1 cellular context compared by ENCODE assay signal in the genomic region with DNA sequence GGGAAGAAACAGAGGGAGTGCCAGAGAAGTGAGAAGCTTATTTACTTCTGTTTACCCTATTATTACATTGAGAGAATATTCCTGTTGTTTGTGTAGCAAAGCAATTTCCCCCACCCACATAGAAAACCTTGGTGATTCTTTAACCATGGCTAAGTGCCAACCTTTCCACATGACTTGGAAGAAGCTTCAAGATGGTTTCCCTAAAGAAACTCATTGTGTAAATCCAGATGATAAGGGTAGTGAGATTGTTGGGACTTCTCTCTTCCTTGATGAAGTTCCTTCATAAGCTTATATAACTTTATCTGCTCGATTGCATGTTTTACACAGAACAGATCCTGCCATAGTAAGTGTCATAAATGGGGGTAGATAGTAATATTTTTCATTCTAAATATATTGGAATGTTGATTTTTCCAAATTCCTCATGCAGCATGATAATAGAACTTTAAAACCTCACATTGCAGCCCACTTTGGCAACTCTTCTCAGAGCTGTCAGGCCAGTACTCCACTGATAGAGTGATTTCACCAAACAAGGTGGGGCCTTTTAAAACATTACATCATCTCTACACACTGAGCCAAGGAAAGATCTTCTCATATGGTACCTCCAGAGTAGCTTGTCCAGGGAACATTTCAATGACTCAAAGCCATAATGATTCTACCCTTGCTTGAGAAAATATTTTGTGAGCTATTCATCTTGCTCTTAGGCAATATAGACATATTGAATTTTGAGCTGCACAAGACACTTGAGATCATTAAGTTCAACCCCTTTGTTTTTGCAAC.
TF ChIP-seq lines count a peak whose summit lies in the region.

No MANE protein-coding gene starts in this region.

TF ChIP-seq in K562, 482 proteins besides CTCF, POLR2A, EP300 and RAD21 (continued from another document and continues in another):
- TF ChIP-seq, protein P1, sequence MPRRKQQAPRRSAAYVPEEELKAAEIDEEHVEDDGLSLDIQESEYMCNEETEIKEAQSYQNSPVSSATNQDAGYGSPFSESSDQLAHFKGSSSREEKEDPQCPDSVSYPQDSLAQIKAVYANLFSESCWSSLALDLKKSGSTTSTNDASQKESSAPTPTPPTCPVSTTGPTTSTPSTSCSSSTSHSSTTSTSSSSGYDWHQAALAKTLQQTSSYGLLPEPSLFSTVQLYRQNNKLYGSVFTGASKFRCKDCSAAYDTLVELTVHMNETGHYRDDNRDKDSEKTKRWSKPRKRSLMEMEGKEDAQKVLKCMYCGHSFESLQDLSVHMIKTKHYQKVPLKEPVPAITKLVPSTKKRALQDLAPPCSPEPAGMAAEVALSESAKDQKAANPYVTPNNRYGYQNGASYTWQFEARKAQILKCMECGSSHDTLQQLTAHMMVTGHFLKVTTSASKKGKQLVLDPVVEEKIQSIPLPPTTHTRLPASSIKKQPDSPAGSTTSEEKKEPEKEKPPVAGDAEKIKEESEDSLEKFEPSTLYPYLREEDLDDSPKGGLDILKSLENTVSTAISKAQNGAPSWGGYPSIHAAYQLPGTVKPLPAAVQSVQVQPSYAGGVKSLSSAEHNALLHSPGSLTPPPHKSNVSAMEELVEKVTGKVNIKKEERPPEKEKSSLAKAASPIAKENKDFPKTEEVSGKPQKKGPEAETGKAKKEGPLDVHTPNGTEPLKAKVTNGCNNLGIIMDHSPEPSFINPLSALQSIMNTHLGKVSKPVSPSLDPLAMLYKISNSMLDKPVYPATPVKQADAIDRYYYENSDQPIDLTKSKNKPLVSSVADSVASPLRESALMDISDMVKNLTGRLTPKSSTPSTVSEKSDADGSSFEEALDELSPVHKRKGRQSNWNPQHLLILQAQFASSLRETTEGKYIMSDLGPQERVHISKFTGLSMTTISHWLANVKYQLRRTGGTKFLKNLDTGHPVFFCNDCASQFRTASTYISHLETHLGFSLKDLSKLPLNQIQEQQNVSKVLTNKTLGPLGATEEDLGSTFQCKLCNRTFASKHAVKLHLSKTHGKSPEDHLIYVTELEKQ (CRISPR knock-in tag; IDR thresholded peaks at IDR 0.05), result no peak
- TF ChIP-seq ILF3 (IDR thresholded peaks at IDR 0.05; ENCODE audit: borderline replicate concordance) (no peak), RCOR1 (IDR thresholded peaks at IDR 0.05; ENCODE audit: borderline replicate concordance in 1 of 2, low read depth in 2 of 2, low read length in 2 of 2) (no peak), CHD1 (IDR thresholded peaks at IDR 0.05; ENCODE audit: low read length) (no peak), ZNF766 (CRISPR knock-in tag; conservative IDR thresholded peaks at IDR 0.05) (no peak), GABPB1 (CRISPR knock-in tag; IDR thresholded peaks at IDR 0.05) (no peak), U2AF2 (optimal IDR thresholded peaks at IDR 0.05; ENCODE audit: low read depth, low read length) (no peak), PHF8 (IDR thresholded peaks at IDR 0.05; ENCODE audit: borderline replicate concordance, low read length) (no peak), MEIS2 (IDR thresholded peaks at IDR 0.05; ENCODE audit: partially characterized antibody) (peak; percentile 38), NFIC (IDR thresholded peaks at IDR 0.05) (peak; percentile 44; the same call in 1 of the 2 replicates), CREBBP (IDR thresholded peaks at IDR 0.05; ENCODE audit: low read depth, low read length) (no peak), RFX1 (IDR thresholded peaks at IDR 0.05) (no peak), CEBPB (tag; IDR thresholded peaks at IDR 0.05) (peak; percentile 59), POLR2H (tag; IDR thresholded peaks at IDR 0.05; ENCODE audit: low read depth) (no peak), JUN (IDR thresholded peaks at IDR 0.05; ENCODE audit: borderline replicate concordance, low read depth, low read length) (peak; percentile 29; the same call in 1 of the 2 replicates), JUN (CRISPR knock-in tag; IDR thresholded peaks at IDR 0.05; ENCODE audit: borderline replicate concordance) (no peak), ZNF316 (IDR thresholded peaks at IDR 0.05) (no peak), MYNN (IDR thresholded peaks at IDR 0.05) (no peak), MYNN (CRISPR knock-in tag; IDR thresholded peaks at IDR 0.05) (no peak), TRIM28 (IDR thresholded peaks at IDR 0.05) (no peak), DMBX1 (CRISPR knock-in tag; IDR thresholded peaks at IDR 0.05; ENCODE audit: borderline replicate concordance) (no peak), ZFX (CRISPR knock-in tag; IDR thresholded peaks at IDR 0.05) (no peak), SMAD3 (CRISPR knock-in tag; conservative IDR thresholded peaks at IDR 0.05) (no peak), RBM25 (IDR thresholded peaks at IDR 0.05; ENCODE audit: low read depth, low read length, severe bottlenecking) (no peak), ZNF12 (CRISPR knock-in tag; IDR thresholded peaks at IDR 0.05) (no peak), ELF1 (tag; IDR thresholded peaks at IDR 0.05) (no peak), POU5F1 (IDR thresholded peaks at IDR 0.05; ENCODE audit: borderline replicate concordance, low read depth, low read length, partially characterized antibody) (no peak), FOXK2 (conservative IDR thresholded peaks at IDR 0.05 in 1 of 2, IDR thresholded peaks at IDR 0.05 in 1 of 2; ENCODE audit: low read depth in 2 of 2) (no peak), GTF2A2 (tag; IDR thresholded peaks at IDR 0.05) (no peak), COPS2 (conservative IDR thresholded peaks at IDR 0.05) (no peak), GTF2E2 (tag; IDR thresholded peaks at IDR 0.05) (no peak), PRMT5 (CRISPR knock-in tag; IDR thresholded peaks at IDR 0.05) (no peak), ZNF785 (CRISPR knock-in tag; IDR thresholded peaks at IDR 0.05) (no peak), NFXL1 (CRISPR knock-in tag; IDR thresholded peaks at IDR 0.05) (no peak), ATF7 (IDR thresholded peaks at IDR 0.05) (peak; percentile 92), PHTF2 (CRISPR knock-in tag; IDR thresholded peaks at IDR 0.05) (no peak), CHD4 (IDR thresholded peaks at IDR 0.05; ENCODE audit: insufficient read depth, insufficient replicate concordance, low read depth, low read length, poor library complexity, severe bottlenecking) (no peak), EWSR1 (IDR thresholded peaks at IDR 0.05; ENCODE audit: borderline replicate concordance, low read depth, partially characterized antibody) (no peak)
- TF ChIP-seq, protein P2, sequence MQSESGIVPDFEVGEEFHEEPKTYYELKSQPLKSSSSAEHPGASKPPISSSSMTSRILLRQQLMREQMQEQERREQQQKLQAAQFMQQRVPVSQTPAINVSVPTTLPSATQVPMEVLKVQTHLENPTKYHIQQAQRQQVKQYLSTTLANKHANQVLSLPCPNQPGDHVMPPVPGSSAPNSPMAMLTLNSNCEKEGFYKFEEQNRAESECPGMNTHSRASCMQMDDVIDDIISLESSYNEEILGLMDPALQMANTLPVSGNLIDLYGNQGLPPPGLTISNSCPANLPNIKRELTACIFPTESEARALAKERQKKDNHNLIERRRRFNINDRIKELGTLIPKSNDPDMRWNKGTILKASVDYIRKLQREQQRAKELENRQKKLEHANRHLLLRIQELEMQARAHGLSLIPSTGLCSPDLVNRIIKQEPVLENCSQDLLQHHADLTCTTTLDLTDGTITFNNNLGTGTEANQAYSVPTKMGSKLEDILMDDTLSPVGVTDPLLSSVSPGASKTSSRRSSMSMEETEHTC (IDR thresholded peaks at IDR 0.05), result no peak
- TF ChIP-seq, protein P3, sequence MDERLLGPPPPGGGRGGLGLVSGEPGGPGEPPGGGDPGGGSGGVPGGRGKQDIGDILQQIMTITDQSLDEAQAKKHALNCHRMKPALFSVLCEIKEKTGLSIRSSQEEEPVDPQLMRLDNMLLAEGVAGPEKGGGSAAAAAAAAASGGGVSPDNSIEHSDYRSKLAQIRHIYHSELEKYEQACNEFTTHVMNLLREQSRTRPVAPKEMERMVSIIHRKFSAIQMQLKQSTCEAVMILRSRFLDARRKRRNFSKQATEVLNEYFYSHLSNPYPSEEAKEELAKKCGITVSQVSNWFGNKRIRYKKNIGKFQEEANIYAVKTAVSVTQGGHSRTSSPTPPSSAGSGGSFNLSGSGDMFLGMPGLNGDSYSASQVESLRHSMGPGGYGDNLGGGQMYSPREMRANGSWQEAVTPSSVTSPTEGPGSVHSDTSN (CRISPR knock-in tag; IDR thresholded peaks at IDR 0.05; ENCODE audit: low read depth), result 0 out of 2 replicates have a peak, but pooled peaks have one; percentile 6
- TF ChIP-seq, protein P3 (tag; conservative IDR thresholded peaks at IDR 0.05; ENCODE audit: low read depth), result no peak
- TF ChIP-seq, protein P4, sequence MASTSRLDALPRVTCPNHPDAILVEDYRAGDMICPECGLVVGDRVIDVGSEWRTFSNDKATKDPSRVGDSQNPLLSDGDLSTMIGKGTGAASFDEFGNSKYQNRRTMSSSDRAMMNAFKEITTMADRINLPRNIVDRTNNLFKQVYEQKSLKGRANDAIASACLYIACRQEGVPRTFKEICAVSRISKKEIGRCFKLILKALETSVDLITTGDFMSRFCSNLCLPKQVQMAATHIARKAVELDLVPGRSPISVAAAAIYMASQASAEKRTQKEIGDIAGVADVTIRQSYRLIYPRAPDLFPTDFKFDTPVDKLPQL (IDR thresholded peaks at IDR 0.05; ENCODE audit: extremely low read depth, insufficient read length), result no peak
- TF ChIP-seq, protein P5, sequence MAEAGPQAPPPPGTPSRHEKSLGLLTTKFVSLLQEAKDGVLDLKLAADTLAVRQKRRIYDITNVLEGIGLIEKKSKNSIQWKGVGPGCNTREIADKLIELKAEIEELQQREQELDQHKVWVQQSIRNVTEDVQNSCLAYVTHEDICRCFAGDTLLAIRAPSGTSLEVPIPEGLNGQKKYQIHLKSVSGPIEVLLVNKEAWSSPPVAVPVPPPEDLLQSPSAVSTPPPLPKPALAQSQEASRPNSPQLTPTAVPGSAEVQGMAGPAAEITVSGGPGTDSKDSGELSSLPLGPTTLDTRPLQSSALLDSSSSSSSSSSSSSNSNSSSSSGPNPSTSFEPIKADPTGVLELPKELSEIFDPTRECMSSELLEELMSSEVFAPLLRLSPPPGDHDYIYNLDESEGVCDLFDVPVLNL (CRISPR knock-in tag; IDR thresholded peaks at IDR 0.05; ENCODE audit: low read depth), result no peak
- TF ChIP-seq, protein P6, sequence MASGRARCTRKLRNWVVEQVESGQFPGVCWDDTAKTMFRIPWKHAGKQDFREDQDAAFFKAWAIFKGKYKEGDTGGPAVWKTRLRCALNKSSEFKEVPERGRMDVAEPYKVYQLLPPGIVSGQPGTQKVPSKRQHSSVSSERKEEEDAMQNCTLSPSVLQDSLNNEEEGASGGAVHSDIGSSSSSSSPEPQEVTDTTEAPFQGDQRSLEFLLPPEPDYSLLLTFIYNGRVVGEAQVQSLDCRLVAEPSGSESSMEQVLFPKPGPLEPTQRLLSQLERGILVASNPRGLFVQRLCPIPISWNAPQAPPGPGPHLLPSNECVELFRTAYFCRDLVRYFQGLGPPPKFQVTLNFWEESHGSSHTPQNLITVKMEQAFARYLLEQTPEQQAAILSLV (tag; IDR thresholded peaks at IDR 0.05), result no peak
- TF ChIP-seq, protein P7, sequence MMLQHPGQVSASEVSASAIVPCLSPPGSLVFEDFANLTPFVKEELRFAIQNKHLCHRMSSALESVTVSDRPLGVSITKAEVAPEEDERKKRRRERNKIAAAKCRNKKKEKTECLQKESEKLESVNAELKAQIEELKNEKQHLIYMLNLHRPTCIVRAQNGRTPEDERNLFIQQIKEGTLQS (IDR thresholded peaks at IDR 0.05), result peak; percentile 82
- TF ChIP-seq, protein P7 (CRISPR knock-in tag; conservative IDR thresholded peaks at IDR 0.05), result no peak
- TF ChIP-seq, protein P8, sequence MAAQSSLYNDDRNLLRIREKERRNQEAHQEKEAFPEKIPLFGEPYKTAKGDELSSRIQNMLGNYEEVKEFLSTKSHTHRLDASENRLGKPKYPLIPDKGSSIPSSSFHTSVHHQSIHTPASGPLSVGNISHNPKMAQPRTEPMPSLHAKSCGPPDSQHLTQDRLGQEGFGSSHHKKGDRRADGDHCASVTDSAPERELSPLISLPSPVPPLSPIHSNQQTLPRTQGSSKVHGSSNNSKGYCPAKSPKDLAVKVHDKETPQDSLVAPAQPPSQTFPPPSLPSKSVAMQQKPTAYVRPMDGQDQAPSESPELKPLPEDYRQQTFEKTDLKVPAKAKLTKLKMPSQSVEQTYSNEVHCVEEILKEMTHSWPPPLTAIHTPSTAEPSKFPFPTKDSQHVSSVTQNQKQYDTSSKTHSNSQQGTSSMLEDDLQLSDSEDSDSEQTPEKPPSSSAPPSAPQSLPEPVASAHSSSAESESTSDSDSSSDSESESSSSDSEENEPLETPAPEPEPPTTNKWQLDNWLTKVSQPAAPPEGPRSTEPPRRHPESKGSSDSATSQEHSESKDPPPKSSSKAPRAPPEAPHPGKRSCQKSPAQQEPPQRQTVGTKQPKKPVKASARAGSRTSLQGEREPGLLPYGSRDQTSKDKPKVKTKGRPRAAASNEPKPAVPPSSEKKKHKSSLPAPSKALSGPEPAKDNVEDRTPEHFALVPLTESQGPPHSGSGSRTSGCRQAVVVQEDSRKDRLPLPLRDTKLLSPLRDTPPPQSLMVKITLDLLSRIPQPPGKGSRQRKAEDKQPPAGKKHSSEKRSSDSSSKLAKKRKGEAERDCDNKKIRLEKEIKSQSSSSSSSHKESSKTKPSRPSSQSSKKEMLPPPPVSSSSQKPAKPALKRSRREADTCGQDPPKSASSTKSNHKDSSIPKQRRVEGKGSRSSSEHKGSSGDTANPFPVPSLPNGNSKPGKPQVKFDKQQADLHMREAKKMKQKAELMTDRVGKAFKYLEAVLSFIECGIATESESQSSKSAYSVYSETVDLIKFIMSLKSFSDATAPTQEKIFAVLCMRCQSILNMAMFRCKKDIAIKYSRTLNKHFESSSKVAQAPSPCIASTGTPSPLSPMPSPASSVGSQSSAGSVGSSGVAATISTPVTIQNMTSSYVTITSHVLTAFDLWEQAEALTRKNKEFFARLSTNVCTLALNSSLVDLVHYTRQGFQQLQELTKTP (IDR thresholded peaks at IDR 0.05; ENCODE audit: low read depth in 1 of 2, partially characterized antibody in 2 of 2), result no peak
- TF ChIP-seq, protein P9, sequence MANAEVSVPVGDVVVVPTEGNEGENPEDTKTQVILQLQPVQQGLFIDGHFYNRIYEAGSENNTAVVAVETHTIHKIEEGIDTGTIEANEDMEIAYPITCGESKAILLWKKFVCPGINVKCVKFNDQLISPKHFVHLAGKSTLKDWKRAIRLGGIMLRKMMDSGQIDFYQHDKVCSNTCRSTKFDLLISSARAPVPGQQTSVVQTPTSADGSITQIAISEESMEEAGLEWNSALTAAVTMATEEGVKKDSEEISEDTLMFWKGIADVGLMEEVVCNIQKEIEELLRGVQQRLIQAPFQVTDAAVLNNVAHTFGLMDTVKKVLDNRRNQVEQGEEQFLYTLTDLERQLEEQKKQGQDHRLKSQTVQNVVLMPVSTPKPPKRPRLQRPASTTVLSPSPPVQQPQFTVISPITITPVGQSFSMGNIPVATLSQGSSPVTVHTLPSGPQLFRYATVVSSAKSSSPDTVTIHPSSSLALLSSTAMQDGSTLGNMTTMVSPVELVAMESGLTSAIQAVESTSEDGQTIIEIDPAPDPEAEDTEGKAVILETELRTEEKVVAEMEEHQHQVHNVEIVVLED (CRISPR knock-in tag; IDR thresholded peaks at IDR 0.05), result no peak
